In genomic region chr17:79743614-79744013, GRCh38 we compare ENCODE assay signal across 24 cellular contexts. TPM values are rescaled to one million over a fixed set of nuclear protein-coding genes. Genes with fewer than 3 reads are reported as not detected.
"Had no signal": no experiment of that assay in that cellular context is flagged by ENCODE, and none has a peak within 500 bp of the region (broad histone marks: within the 10 kb centered on the region; RNA-seq: fewer than 3 reads in every experiment).

No MANE protein-coding gene starts in this region.

- H3K9me3 Mint-ChIP-seq: IgD-negative memory B cell had no signal

- H3K36me3 Mint-ChIP-seq: IgD-negative memory B cell had no signal

- H3K27ac ChIP-seq: KMS-11, SJCRH30 had no signal

- FAIRE-seq: K562, RCC 7860 had no signal

- H3K27ac Mint-ChIP-seq: IgD-negative memory B cell had no signal

- H3K9me3 ChIP-seq: SJCRH30 had no signal

- H3K4me2 ChIP-seq: KMS-11 had no signal

- H3K4me3 Mint-ChIP-seq: IgD-negative memory B cell had no signal

- H3K4me3 ChIP-seq: K562, SJCRH30 had no signal

- H3K9ac ChIP-seq: KMS-11 had no signal

- DNase-seq: Kasumi-1, MM.1S, NCI-H1092 treated with DMSO at 0.1 percent for 48 hours, NCI-H1436, NCI-H187, NCI-H2029, NCI-H2081 treated with DMSO at 0.1 percent for 48 hours, NCI-H2171, NCI-H226, NCI-H446, NCI-H510A, NCI-H524 treated with DMSO at 0.1 percent for 48 hours, NCI-H69, NCI-H774, RPMI8226, SHP77 had no signal

- H3K36me3 ChIP-seq: SJCRH30 had no signal

- ATAC-seq: K562, SK-N-SH treated with all-trans-retinoic acid at 6 μM for 48 hours had no signal

RNA-seq across cellular contexts. Expression of gene ENPP7, which starts 12.9 kb away (rescaled TPM):
- total RNA-seq: HT1080, K562, M059J, SJCRH30 had no signal
- polyA plus RNA-seq: K562 had no signal
